8 cellular contexts compared by ENCODE assay signal in genomic region chr14:52694761-52695480, GRCh38. TPM values are rescaled to one million over a fixed set of nuclear protein-coding genes. Genes with fewer than 3 reads are reported as not detected.
DNase-seq lines count a peak whose midpoint lies in the region; ATAC-seq and TF ChIP-seq lines count a peak whose summit lies in the region.

No MANE protein-coding gene starts in this region.

- peak overlapping the region; percentile 18 for H2BK5ac ChIP-seq in neuronal stem cell (ENCODE audit: low read length)

- peak overlapping the region; percentile 77 for H3K4ac ChIP-seq in neuronal stem cell (ENCODE audit: low read length)

- H3K4me2 ChIP-seq in PC-3 (ENCODE audit: low read length) (peak overlapping the region; percentile 90), neuronal stem cell (ENCODE audit: insufficient read depth, low read length, poor library complexity, severe bottlenecking) (peak overlapping the region; percentile 80)

- H3K27ac ChIP-seq in CD8-positive, alpha-beta T cell (ENCODE audit: low read depth, low read length) = peak overlapping the region; percentile 78
- H3K27ac ChIP-seq in PC-3 (ENCODE audit: low read length) (peak overlapping the region; percentile 87), neuronal stem cell (replicated peaks; ENCODE audit: low read length) (peak overlapping the region; percentile 75), thoracic aorta (peak overlapping the region; percentile 97 to 99)

- H3K23ac ChIP-seq in neuronal stem cell (ENCODE audit: low read depth, low read length, poor library complexity) = peak overlapping the region; percentile 95

- BruUV-seq in PC-3 (replicated peaks; lab: Mats Ljungman, UMichigan) = no TSS peak

- H2BK12ac ChIP-seq in neuronal stem cell (ENCODE audit: low read length) = no peak overlapping the region

- peaks cover 48% of the 10 kb centered on the region for H4K20me1 ChIP-seq in PC-3 (ENCODE audit: low read length)

- peaks cover 2% of the 10 kb centered on the region for H3K79me1 ChIP-seq in neuronal stem cell (ENCODE audit: low read depth, low read length)

- H3K4me1 Mint-ChIP-seq in CD8-positive, alpha-beta T cell (ENCODE audit: low read depth) = peaks cover 49% of the 10 kb centered on the region

- peak overlapping the region; percentile 96 for H3K27ac Mint-ChIP-seq in CD8-positive, alpha-beta T cell

- peaks cover 55% of the 10 kb centered on the region for H3K79me2 ChIP-seq in PC-3 (ENCODE audit: low read length)

- no peaks in the 10 kb centered on the region for H3K27me3 ChIP-seq in CD8-positive, alpha-beta T cell (ENCODE audit: insufficient read depth, low read length)
- H3K27me3 ChIP-seq in PC-3 (ENCODE audit: low read length) (no peaks in the 10 kb centered on the region), neuronal stem cell (ENCODE audit: control insufficient read depth in 3 of 3, insufficient read depth in 3 of 3, low read depth in 1 of 3, low read length in 3 of 3) (no peaks in the 10 kb centered on the region), thoracic aorta (replicated peaks; ENCODE audit: insufficient read depth) (no peaks in the 10 kb centered on the region)

- H2AFZ ChIP-seq in PC-3 (ENCODE audit: low read length) = peak overlapping the region; percentile 74
- peak overlapping the region; percentile 98 for H2AFZ ChIP-seq in neuronal stem cell (ENCODE audit: low read length)

- no peak for TF ChIP-seq CTCF in CD8-positive, alpha-beta T cell (IDR thresholded peaks at IDR 0.05)
- TF ChIP-seq CTCF in PC-3 (conservative IDR thresholded peaks at IDR 0.05; ENCODE audit: low read depth, low read length) (no peak), thoracic aorta (IDR thresholded peaks at IDR 0.05) (no peak)

- POLR2A ChIA-PET in CD8-positive, alpha-beta T cell (lab: Charles Lee) = interaction anchor here (0.7 to 2.2 kb wide), 8 partner anchors 10 to 458 kb away, joined by 3 to 7 read pairs (median 4); partner anchors contain the start of genes DDHD1, GPR137C and TXNDC16
- POLR2A ChIA-PET in PC-3 (lab: Charles Lee; ENCODE audit: unreplicated experiment) = interaction anchor here (0.6 to 1.3 kb wide), 4 partner anchors 13 to 134 kb away, joined by 3 to 9 read pairs (median 4); no protein-coding TSS in a partner anchor

- peak overlapping the region; percentile 89 for H3K4me3 ChIP-seq in CD8-positive, alpha-beta T cell (ENCODE audit: low read depth, low read length)
- H3K4me3 ChIP-seq in PC-3 (ENCODE audit: low read length) (peak overlapping the region; percentile 79), neuronal stem cell (ENCODE audit: low read length in 2 of 2) (peak overlapping the region; percentile 81 to 93), thoracic aorta (peak overlapping the region; percentile 97)

- CTCF ChIA-PET in CD8-positive, alpha-beta T cell (lab: Charles Lee) = no interaction called here
- CTCF ChIA-PET in PC-3 (lab: Charles Lee) = no interaction called here

- H3K14ac ChIP-seq in neuronal stem cell (ENCODE audit: low read length) = peak overlapping the region; percentile 77

- H3K36me3 Mint-ChIP-seq in CD8-positive, alpha-beta T cell = peaks cover 10% of the 10 kb centered on the region

- H3K18ac ChIP-seq in neuronal stem cell (ENCODE audit: low read length) = peak overlapping the region; percentile 98

- H2AK5ac ChIP-seq in neuronal stem cell (ENCODE audit: low read depth, low read length) = peak overlapping the region; percentile 64

- DNase-seq in CD8-positive, alpha-beta T cell = peak; percentile 25 to 76 (median 57)
- DNase-seq in PC-3 (peak; percentile 72), fibroblast of the conjunctiva (ENCODE audit: low read depth) (peak; percentile 12), neuronal stem cell (ENCODE audit: low spot score) (peak; percentile 29), thoracic aorta (ENCODE audit: low spot score) (no peak)
- DNase-seq in activated T-cell treated with anti-CD3 and anti-CD28 coated beads, Interleukin-2, amount 50 U/mL, for 48 hours = peak; percentile 70 to 74

- ATAC-seq in CD8-positive, alpha-beta T cell = peak; percentile 65
- peak; percentile 58 for ATAC-seq in GM19372 (IDR thresholded peaks at IDR 0.05; ENCODE audit: low read depth, unreplicated experiment)
- peak; percentile 46 for ATAC-seq in HG03457 (IDR thresholded peaks at IDR 0.05; ENCODE audit: unreplicated experiment)
- ATAC-seq in PC-3 = peak; percentile 23
- ATAC-seq in thoracic aorta (ENCODE audit: insufficient number of reproducible peaks, low FRiP score, low read depth) = peak; percentile 6

- intact Hi-C loops in CD8-positive, alpha-beta T cell (cut with DNase I, micrococcal nuclease) = loop anchor here (1.0 to 5.0 kb wide), 3 partner anchors 12 to 42 kb away; partner anchors contain the start of gene PSMC6 (in 2 of the 2)
- intact Hi-C loops in PC-3 (cut with micrococcal nuclease) = no loop called here

- H4K8ac ChIP-seq in neuronal stem cell (ENCODE audit: low read depth, low read length) = no peak overlapping the region

- no peak overlapping the region for H4K91ac ChIP-seq in neuronal stem cell (ENCODE audit: low read depth, low read length, poor library complexity)

- peak overlapping the region; percentile 96 for H3K9ac ChIP-seq in PC-3 (ENCODE audit: low read length)
- H3K9ac ChIP-seq in neuronal stem cell (ENCODE audit: low read depth, low read length, poor library complexity) = peak overlapping the region; percentile 97

- peaks cover 7% of the 10 kb centered on the region for H3F3A ChIP-seq in PC-3 (ENCODE audit: low read length, unreplicated experiment)

- H3K4me3 Mint-ChIP-seq in CD8-positive, alpha-beta T cell = peak overlapping the region; percentile 97

- H3K9me3 Mint-ChIP-seq in CD8-positive, alpha-beta T cell = no peaks in the 10 kb centered on the region

- H3K36me3 ChIP-seq in CD8-positive, alpha-beta T cell (ENCODE audit: insufficient read depth, low read length) = no peaks in the 10 kb centered on the region
- H3K36me3 ChIP-seq in PC-3 (ENCODE audit: low read depth, low read length) = no peaks in the 10 kb centered on the region
- H3K36me3 ChIP-seq in neuronal stem cell (replicated peaks in 1 of 2; ENCODE audit: control insufficient read depth in 2 of 2, insufficient read depth in 2 of 2, low read length in 2 of 2) = no peaks in the 10 kb centered on the region
- no peaks in the 10 kb centered on the region for H3K36me3 ChIP-seq in thoracic aorta

- WGBS in neuronal stem cell (ENCODE audit: extremely low coverage in 2 of 2, insufficient read length in 2 of 2, insufficient replicate concordance in 1 of 2), 2 donors = no CpG with 5 or more reads among the region's 46 CpGs

- no peaks in the 10 kb centered on the region for H3K27me3 Mint-ChIP-seq in CD8-positive, alpha-beta T cell (ENCODE audit: low read depth)

- peak overlapping the region; percentile 53 for H2BK15ac ChIP-seq in neuronal stem cell (ENCODE audit: low read length)

- H2BK120ac ChIP-seq in neuronal stem cell (ENCODE audit: low read depth, low read length) = peak overlapping the region; percentile 89

- peaks cover 34% of the 10 kb centered on the region for H3K4me1 ChIP-seq in CD8-positive, alpha-beta T cell (ENCODE audit: insufficient read depth, low read length)
- peaks cover 46% of the 10 kb centered on the region for H3K4me1 ChIP-seq in PC-3 (ENCODE audit: insufficient read depth, low read length)
- H3K4me1 ChIP-seq in neuronal stem cell (ENCODE audit: control insufficient read depth in 2 of 2, insufficient read depth in 1 of 2, low read depth in 1 of 2, low read length in 2 of 2) = no peaks in the 10 kb centered on the region
- peaks cover 14 to 30% of the 10 kb centered on the region in 2 donors for H3K4me1 ChIP-seq in thoracic aorta (ENCODE audit: control insufficient read depth in 1 of 2, low read depth in 2 of 2)

- no peaks in the 10 kb centered on the region for H3K9me3 ChIP-seq in CD8-positive, alpha-beta T cell (ENCODE audit: low read length)
- H3K9me3 ChIP-seq in PC-3 (ENCODE audit: low read length) = no peaks in the 10 kb centered on the region
- H3K9me3 ChIP-seq in neuronal stem cell (replicated peaks in 1 of 2; ENCODE audit: control insufficient read depth in 2 of 2, insufficient read depth in 1 of 2, low read depth in 1 of 2, low read length in 2 of 2) = no peaks in the 10 kb centered on the region
- H3K9me3 ChIP-seq in thoracic aorta = no peaks in the 10 kb centered on the region

- H3K9me2 ChIP-seq in PC-3 (replicated peaks; ENCODE audit: low read length) = no peaks in the 10 kb centered on the region

RNA-seq across cellular contexts. Expression of gene ERO1A, which starts 0.4 kb away (rescaled TPM):
- 10 to 100 TPM; 55.3 to 55.4 TPM for total RNA-seq in CD8-positive, alpha-beta T cell
- total RNA-seq in PC-3 (2014; rRNA removed) (151 and 207 TPM in 2 replicates), thoracic aorta (10 to 100 TPM; 32.6 to 63.8 TPM)
- polyA plus RNA-seq in neuronal stem cell (2013, experiment 1 of 2) = 35.3 TPM
- 35.8 TPM for polyA plus RNA-seq in neuronal stem cell (2013, experiment 2 of 2)

RNA-seq across cellular contexts. Expression of gene PSMC6, which starts 12.1 kb away (rescaled TPM):
- 100 to 1,000 TPM; 108 to 122 TPM for total RNA-seq in CD8-positive, alpha-beta T cell
- total RNA-seq in PC-3 (2014; rRNA removed) (193 and 232 TPM in 2 replicates), thoracic aorta (10 to 100 TPM; 59.0 to 89.0 TPM)
- polyA plus RNA-seq in neuronal stem cell (2013, experiment 1 of 2) = 94.3 TPM
- 98.9 TPM for polyA plus RNA-seq in neuronal stem cell (2013, experiment 2 of 2)

RNA-seq across cellular contexts. Expression of gene STYX, which starts 35.0 kb away (rescaled TPM):
- total RNA-seq in CD8-positive, alpha-beta T cell = 10 to 100 TPM; 15.9 to 16.6 TPM
- total RNA-seq in PC-3 (2014; rRNA removed) (11.1 and 14.1 TPM in 2 replicates), thoracic aorta (10 to 100 TPM; 14.1 to 19.3 TPM)
- polyA plus RNA-seq in neuronal stem cell (2013, experiment 1 of 2) = 20.6 TPM
- polyA plus RNA-seq in neuronal stem cell (2013, experiment 2 of 2) = 20.9 TPM

Comparison
In these comparisons a context has a peak if more than half of its experiments do, and no peak if none do; other contexts are left out.
1. ATAC-seq: peak in every context shown above with its lines; median percentile 65 in CD8-positive, alpha-beta T cell; 58 in GM19372; 46 in HG03457; 23 in PC-3; 6 in thoracic aorta.